ENCODE assay signal across 6 cellular contexts in genomic region chr1:222077191-222077590, GRCh38.
"Had no signal": no experiment of that assay in that cellular context is flagged by ENCODE, and none has a peak within 500 bp of the region (broad histone marks: within the 10 kb centered on the region; RNA-seq: fewer than 3 reads in every experiment).

No MANE protein-coding gene starts in this region.

- H3K27ac ChIP-seq: HL-60 had no signal

- H3K4me1 ChIP-seq: HAP-1 had no signal

- H3K4me3 ChIP-seq: HAP-1 had no signal

- DNase-seq: GOT3, H7, HFFc6, KBM-7 had no signal

- H3K36me3 ChIP-seq: HAP-1 had no signal

- H3K9me3 ChIP-seq: HAP-1 had no signal
